ENCODE assay signal across 2 cellular contexts in genomic region chr7:139044813-139045794, GRCh38.
A peak's percentile ranks its signal among the peaks of the same experiment; 100 is the strongest.
TF ChIP-seq lines count a peak whose summit lies in the region.

No MANE protein-coding gene starts in this region.

TF ChIP-seq in GM12878, 131 proteins besides CTCF, POLR2A, EP300 and RAD21:
- TF ChIP-seq RUNX3 (IDR thresholded peaks at IDR 0.05; ENCODE audit: low read length) = peak; percentile 51
- TF ChIP-seq CREM (IDR thresholded peaks at IDR 0.05; ENCODE audit: low read depth) = no peak

TF ChIP-seq in HepG2, 621 proteins besides CTCF, POLR2A, EP300 and RAD21:
- no peak for TF ChIP-seq SNAI1 (CRISPR knock-in tag; IDR thresholded peaks at IDR 0.05; ENCODE audit: borderline replicate concordance)
- no peak for TF ChIP-seq ZNF510 (CRISPR knock-in tag; IDR thresholded peaks at IDR 0.05; ENCODE audit: low read depth)
- TF ChIP-seq CEBPG (CRISPR knock-in tag; IDR thresholded peaks at IDR 0.05) = no peak
- TF ChIP-seq ZNF33A (CRISPR knock-in tag; IDR thresholded peaks at IDR 0.05; ENCODE audit: borderline replicate concordance) = no peak
- TF ChIP-seq SPEN (CRISPR knock-in tag; IDR thresholded peaks at IDR 0.05; ENCODE audit: low read depth) = no peak
- TF ChIP-seq, protein P1, sequence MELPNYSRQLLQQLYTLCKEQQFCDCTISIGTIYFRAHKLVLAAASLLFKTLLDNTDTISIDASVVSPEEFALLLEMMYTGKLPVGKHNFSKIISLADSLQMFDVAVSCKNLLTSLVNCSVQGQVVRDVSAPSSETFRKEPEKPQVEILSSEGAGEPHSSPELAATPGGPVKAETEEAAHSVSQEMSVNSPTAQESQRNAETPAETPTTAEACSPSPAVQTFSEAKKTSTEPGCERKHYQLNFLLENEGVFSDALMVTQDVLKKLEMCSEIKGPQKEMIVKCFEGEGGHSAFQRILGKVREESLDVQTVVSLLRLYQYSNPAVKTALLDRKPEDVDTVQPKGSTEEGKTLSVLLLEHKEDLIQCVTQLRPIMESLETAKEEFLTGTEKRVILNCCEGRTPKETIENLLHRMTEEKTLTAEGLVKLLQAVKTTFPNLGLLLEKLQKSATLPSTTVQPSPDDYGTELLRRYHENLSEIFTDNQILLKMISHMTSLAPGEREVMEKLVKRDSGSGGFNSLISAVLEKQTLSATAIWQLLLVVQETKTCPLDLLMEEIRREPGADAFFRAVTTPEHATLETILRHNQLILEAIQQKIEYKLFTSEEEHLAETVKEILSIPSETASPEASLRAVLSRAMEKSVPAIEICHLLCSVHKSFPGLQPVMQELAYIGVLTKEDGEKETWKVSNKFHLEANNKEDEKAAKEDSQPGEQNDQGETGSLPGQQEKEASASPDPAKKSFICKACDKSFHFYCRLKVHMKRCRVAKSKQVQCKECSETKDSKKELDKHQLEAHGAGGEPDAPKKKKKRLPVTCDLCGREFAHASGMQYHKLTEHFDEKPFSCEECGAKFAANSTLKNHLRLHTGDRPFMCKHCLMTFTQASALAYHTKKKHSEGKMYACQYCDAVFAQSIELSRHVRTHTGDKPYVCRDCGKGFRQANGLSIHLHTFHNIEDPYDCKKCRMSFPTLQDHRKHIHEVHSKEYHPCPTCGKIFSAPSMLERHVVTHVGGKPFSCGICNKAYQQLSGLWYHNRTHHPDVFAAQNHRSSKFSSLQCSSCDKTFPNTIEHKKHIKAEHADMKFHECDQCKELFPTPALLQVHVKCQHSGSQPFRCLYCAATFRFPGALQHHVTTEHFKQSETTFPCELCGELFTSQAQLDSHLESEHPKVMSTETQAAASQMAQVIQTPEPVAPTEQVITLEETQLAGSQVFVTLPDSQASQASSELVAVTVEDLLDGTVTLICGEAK (IDR thresholded peaks at IDR 0.05) = no peak
- TF ChIP-seq, protein P1 (CRISPR knock-in tag; IDR thresholded peaks at IDR 0.05) = no peak
- TF ChIP-seq POLR2AphosphoS5 (IDR thresholded peaks at IDR 0.05; ENCODE audit: low read depth, low read length) = no peak
- no peak for TF ChIP-seq ASH2L (IDR thresholded peaks at IDR 0.05; ENCODE audit: insufficient read length, low read depth, low read length)
